20 cellular contexts compared by ENCODE assay signal in genomic region chr2:150147889-150148683, GRCh38.
"Had no signal": no experiment of that assay in that cellular context is flagged by ENCODE, and none has a peak within 500 bp of the region (broad histone marks: within the 10 kb centered on the region; RNA-seq: fewer than 3 reads in every experiment).

No MANE protein-coding gene starts in this region.

- H3K27ac Mint-ChIP-seq: activated naive CD4-positive, alpha-beta T cell treated with anti-CD3 and anti-CD28 coated beads, Interleukin-2, amount 50 U/mL, for 24 hours; naive thymus-derived CD4-positive, alpha-beta T cell had no signal

- H3K9me3 ChIP-seq: pancreas had no signal

- H3K4me1 ChIP-seq: left ventricle myocardium inferior, pancreas, sigmoid colon, tibial artery had no signal

- H3K4me3 Mint-ChIP-seq: activated naive CD4-positive, alpha-beta T cell treated with anti-CD3 and anti-CD28 coated beads, Interleukin-2, amount 50 U/mL, for 24 hours; central memory CD8-positive, alpha-beta T cell; naive thymus-derived CD4-positive, alpha-beta T cell had no signal

- DNase-seq: activated CD4-positive, alpha-beta T cell treated with anti-CD3 and anti-CD28 coated beads for 1 hour; activated CD8-positive, alpha-beta memory T cell treated with anti-CD3 and anti-CD28 coated beads for 24 hours; activated CD8-positive, alpha-beta memory T cell treated with anti-CD3 and anti-CD28 coated beads, Interleukin-2, amount 50 U/mL, for 48 hours; activated effector memory CD4-positive, alpha-beta T cell treated with Interleukin-2 at 50 U/mL for 16 hours; activated T-cell treated with anti-CD3 and anti-CD28 coated beads, Interleukin-2, amount 50 U/mL, for 48 hours; heart right ventricle; kidney glomerular epithelial cell; left ventricle myocardium inferior; mammary epithelial cell; naive thymus-derived CD4-positive, alpha-beta T cell; pancreas; sigmoid colon; stimulated activated CD4-positive, alpha-beta T cell treated with anti-CD3 and anti-CD28 coated beads, Interleukin-2, amount 100 ng/mL, for 24 hours; stimulated activated naive CD8-positive, alpha-beta T cell treated with anti-CD3 and anti-CD28 coated beads, Interleukin-15, Interleukin-2, amounts not matched to agents 100 U/mL and 50 U/mL, for 24 hours; substantia nigra; tibial artery had no signal

- H3K36me3 ChIP-seq: heart right ventricle, left ventricle myocardium inferior, pancreas, sigmoid colon, tibial artery had no signal

- H3K4me1 Mint-ChIP-seq: activated naive CD4-positive, alpha-beta T cell treated with anti-CD3 and anti-CD28 coated beads, Interleukin-2, amount 50 U/mL, for 24 hours; central memory CD8-positive, alpha-beta T cell; naive thymus-derived CD4-positive, alpha-beta T cell had no signal

- H3K36me3 Mint-ChIP-seq: activated naive CD4-positive, alpha-beta T cell treated with anti-CD3 and anti-CD28 coated beads, Interleukin-2, amount 50 U/mL, for 24 hours had no signal

- H3K4me3 ChIP-seq: coronary artery, heart right ventricle, left ventricle myocardium inferior, pancreas, sigmoid colon, tibial artery had no signal

- H3K27me3 ChIP-seq: heart right ventricle, pancreas, sigmoid colon, tibial artery had no signal

- ATAC-seq: heart right ventricle; naive thymus-derived CD4-positive, alpha-beta T cell; pancreas; stimulated activated naive CD8-positive, alpha-beta T cell treated with anti-CD3 and anti-CD28 coated beads, Interleukin-15, Interleukin-2, amounts not matched to agents 100 U/mL and 50 U/mL, for 24 hours had no signal

- H3K27ac ChIP-seq: coronary artery, heart right ventricle, left ventricle myocardium inferior, pancreas, sigmoid colon, tibial artery, VCaP had no signal

- H3K27me3 Mint-ChIP-seq: activated naive CD4-positive, alpha-beta T cell treated with anti-CD3 and anti-CD28 coated beads, Interleukin-2, amount 50 U/mL, for 24 hours; central memory CD8-positive, alpha-beta T cell; naive thymus-derived CD4-positive, alpha-beta T cell had no signal
